ENCODE assay signal across 1 cellular context in the genomic region with DNA sequence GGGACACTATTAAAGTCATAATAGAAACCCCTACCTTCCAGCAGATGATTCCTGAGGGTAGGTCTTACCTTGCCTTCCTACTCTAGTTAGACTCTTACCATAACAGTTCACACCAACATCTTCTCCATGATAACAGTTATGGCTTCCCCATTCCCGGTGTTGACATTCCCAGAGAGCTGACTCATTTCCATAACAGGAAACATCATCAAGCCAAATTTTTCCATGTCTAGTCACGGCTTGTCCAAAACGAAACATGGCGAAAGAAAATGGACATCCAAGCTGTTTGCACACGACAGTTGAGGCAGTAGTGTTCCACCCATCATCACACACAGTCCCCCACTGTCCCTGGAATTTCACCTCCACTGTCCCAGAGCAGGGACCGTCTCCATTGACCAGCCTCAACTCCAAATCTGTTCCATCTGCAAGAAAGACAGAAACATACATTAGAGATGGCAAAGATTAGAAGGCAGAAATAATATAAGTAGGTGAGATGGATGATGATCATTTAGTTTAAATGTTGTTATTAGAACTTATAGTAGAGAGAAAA.
TF ChIP-seq lines count a peak whose summit lies in the region.

No MANE protein-coding gene starts in this region.

TF ChIP-seq in HEK293, 187 proteins besides CTCF, POLR2A, EP300 and RAD21 (continued from another document):
- TF ChIP-seq, protein P1, sequence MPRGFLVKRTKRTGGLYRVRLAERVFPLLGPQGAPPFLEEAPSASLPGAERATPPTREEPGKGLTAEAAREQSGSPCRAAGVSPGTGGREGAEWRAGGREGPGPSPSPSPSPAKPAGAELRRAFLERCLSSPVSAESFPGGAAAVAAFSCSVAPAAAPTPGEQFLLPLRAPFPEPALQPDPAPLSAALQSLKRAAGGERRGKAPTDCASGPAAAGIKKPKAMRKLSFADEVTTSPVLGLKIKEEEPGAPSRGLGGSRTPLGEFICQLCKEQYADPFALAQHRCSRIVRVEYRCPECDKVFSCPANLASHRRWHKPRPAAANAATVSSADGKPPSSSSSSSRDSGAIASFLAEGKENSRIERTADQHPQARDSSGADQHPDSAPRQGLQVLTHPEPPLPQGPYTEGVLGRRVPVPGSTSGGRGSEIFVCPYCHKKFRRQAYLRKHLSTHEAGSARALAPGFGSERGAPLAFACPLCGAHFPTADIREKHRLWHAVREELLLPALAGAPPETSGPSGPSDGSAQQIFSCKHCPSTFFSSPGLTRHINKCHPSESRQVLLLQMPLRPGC (tag by site-specific recombination; IDR thresholded peaks at IDR 0.05), result no peak
- no peak for TF ChIP-seq ZNF792 (tag by site-specific recombination; IDR thresholded peaks at IDR 0.05)
- no peak for TF ChIP-seq ZNF585B (tag by site-specific recombination; IDR thresholded peaks at IDR 0.05)
- TF ChIP-seq ZNF423 (tag by site-specific recombination; IDR thresholded peaks at IDR 0.05), result no peak
- TF ChIP-seq ZBTB21 (tag by site-specific recombination; IDR thresholded peaks at IDR 0.05), result peak; percentile 68
- TF ChIP-seq IKZF3 (tag by site-specific recombination; IDR thresholded peaks at IDR 0.05), result no peak
- TF ChIP-seq, protein P2, sequence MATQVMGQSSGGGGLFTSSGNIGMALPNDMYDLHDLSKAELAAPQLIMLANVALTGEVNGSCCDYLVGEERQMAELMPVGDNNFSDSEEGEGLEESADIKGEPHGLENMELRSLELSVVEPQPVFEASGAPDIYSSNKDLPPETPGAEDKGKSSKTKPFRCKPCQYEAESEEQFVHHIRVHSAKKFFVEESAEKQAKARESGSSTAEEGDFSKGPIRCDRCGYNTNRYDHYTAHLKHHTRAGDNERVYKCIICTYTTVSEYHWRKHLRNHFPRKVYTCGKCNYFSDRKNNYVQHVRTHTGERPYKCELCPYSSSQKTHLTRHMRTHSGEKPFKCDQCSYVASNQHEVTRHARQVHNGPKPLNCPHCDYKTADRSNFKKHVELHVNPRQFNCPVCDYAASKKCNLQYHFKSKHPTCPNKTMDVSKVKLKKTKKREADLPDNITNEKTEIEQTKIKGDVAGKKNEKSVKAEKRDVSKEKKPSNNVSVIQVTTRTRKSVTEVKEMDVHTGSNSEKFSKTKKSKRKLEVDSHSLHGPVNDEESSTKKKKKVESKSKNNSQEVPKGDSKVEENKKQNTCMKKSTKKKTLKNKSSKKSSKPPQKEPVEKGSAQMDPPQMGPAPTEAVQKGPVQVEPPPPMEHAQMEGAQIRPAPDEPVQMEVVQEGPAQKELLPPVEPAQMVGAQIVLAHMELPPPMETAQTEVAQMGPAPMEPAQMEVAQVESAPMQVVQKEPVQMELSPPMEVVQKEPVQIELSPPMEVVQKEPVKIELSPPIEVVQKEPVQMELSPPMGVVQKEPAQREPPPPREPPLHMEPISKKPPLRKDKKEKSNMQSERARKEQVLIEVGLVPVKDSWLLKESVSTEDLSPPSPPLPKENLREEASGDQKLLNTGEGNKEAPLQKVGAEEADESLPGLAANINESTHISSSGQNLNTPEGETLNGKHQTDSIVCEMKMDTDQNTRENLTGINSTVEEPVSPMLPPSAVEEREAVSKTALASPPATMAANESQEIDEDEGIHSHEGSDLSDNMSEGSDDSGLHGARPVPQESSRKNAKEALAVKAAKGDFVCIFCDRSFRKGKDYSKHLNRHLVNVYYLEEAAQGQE (tag by site-specific recombination; IDR thresholded peaks at IDR 0.05), result no peak
- no peak for TF ChIP-seq ZEB2 (tag by site-specific recombination; IDR thresholded peaks at IDR 0.05)
- no peak for TF ChIP-seq GLI4 (tag by site-specific recombination; IDR thresholded peaks at IDR 0.05)
- TF ChIP-seq KLF8 (tag by site-specific recombination; IDR thresholded peaks at IDR 0.05), result 0 out of 2 replicates have a peak, but pooled peaks have one; percentile 41
- TF ChIP-seq, protein P3, sequence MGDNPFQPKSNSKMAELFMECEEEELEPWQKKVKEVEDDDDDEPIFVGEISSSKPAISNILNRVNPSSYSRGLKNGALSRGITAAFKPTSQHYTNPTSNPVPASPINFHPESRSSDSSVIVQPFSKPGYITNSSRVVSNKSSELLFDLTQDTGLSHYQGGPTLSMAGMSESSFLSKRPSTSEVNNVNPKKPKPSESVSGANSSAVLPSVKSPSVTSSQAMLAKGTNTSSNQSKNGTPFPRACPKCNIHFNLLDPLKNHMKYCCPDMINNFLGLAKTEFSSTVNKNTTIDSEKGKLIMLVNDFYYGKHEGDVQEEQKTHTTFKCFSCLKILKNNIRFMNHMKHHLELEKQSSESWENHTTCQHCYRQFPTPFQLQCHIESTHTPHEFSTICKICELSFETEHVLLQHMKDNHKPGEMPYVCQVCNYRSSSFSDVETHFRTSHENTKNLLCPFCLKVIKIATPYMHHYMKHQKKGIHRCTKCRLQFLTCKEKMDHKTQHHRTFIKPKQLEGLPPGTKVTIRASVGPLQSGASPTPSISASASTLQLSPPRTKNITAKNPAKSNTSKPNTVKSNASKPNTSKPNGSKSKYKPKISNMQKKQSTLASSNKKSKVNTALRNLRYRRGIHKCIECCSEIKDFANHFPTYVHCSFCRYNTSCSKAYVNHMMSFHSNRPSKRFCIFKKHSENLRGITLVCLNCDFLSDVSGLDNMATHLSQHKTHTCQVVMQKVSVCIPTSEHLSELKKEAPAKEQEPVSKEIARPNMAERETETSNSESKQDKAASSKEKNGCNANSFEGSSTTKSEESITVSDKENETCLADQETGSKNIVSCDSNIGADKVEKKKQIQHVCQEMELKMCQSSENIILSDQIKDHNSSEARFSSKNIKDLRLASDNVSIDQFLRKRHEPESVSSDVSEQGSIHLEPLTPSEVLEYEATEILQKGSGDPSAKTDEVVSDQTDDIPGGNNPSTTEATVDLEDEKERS (tag by site-specific recombination; IDR thresholded peaks at IDR 0.05), result peak; percentile 37; the same call in 1 of the 2 replicates
- TF ChIP-seq, protein P4, sequence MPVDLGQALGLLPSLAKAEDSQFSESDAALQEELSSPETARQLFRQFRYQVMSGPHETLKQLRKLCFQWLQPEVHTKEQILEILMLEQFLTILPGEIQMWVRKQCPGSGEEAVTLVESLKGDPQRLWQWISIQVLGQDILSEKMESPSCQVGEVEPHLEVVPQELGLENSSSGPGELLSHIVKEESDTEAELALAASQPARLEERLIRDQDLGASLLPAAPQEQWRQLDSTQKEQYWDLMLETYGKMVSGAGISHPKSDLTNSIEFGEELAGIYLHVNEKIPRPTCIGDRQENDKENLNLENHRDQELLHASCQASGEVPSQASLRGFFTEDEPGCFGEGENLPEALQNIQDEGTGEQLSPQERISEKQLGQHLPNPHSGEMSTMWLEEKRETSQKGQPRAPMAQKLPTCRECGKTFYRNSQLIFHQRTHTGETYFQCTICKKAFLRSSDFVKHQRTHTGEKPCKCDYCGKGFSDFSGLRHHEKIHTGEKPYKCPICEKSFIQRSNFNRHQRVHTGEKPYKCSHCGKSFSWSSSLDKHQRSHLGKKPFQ (tag by site-specific recombination; IDR thresholded peaks at IDR 0.05), result no peak
- no peak for TF ChIP-seq ZNF175 (tag by site-specific recombination; IDR thresholded peaks at IDR 0.05)
- TF ChIP-seq KLF1 (tag by site-specific recombination; IDR thresholded peaks at IDR 0.05), result no peak
- TF ChIP-seq SP3 (tag by site-specific recombination; IDR thresholded peaks at IDR 0.05), result 0 out of 2 replicates have a peak, but pooled peaks have one; percentile 20
TF ChIP-seq in HEK293: peak in this region for 7.
